17 cellular contexts compared by ENCODE assay signal in the genomic region with DNA sequence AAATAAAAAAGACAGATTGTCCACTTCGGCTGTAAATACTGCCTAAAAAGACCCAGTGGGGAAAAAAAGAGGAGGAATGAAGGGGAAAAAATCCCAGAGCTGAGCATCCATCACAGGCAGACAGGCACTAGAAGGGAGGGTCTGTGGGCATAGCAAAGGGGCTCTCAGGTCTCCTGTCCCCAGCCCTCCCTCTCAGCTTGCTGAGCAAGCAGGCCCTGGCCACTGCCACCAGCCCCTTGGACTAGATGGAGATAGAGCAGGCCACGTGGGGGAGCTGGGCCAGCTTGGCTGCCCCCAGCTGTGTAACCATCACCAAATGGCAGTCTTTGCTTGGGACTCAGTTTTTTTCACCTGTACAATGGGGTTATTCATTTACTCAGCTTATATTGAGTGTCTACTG.
"Had no signal": no experiment of that assay in that cellular context is flagged by ENCODE, and none has a peak within 500 bp of the region (broad histone marks: within the 10 kb centered on the region; RNA-seq: fewer than 3 reads in every experiment).

No MANE protein-coding gene starts in this region.

- H3K4me3 ChIP-seq: left ventricle myocardium inferior, prostate gland, right lobe of liver, testis, transverse colon had no signal

- DNase-seq: cortex of kidney; effector memory CD4-positive, alpha-beta T cell; islet precursor cell; left ventricle myocardium inferior; naive thymus-derived CD4-positive, alpha-beta T cell; nucleus accumbens; right lobe of liver; stimulated activated CD4-positive, alpha-beta T cell treated with anti-CD3 and anti-CD28 coated beads, Interleukin-4, amount 100 ng/mL, for 24 hours; stimulated activated naive B cell treated with anti-CD40 and anti-IgM and Interleukin-4, amounts not matched to agents 10 μg/mL and 1 μg/mL and 100 μg/mL, for 72 hours; stimulated activated naive CD8-positive, alpha-beta T cell treated with anti-CD3 and anti-CD28 coated beads, Interleukin-15, amount 100 ng/mL, for 72 hours; testis; transverse colon had no signal

- H3K36me3 ChIP-seq: left ventricle myocardium inferior, prostate gland, right lobe of liver, transverse colon had no signal

- H3K36me3 Mint-ChIP-seq: naive thymus-derived CD4-positive, alpha-beta T cell; stimulated activated naive B cell treated with anti-CD40 and anti-IgM and Interleukin-4, amounts not matched to agents 10 μg/mL and 1 μg/mL and 100 μg/mL, for 72 hours had no signal

- ATAC-seq: esophagus mucosa; naive thymus-derived CD4-positive, alpha-beta T cell; right lobe of liver; stimulated activated naive B cell treated with anti-CD40 and anti-IgM and Interleukin-4, amounts not matched to agents 10 μg/mL and 1 μg/mL and 100 μg/mL, for 72 hours; stimulated activated naive CD8-positive, alpha-beta T cell treated with anti-CD3 and anti-CD28 coated beads, Interleukin-15, amount 100 ng/mL, for 72 hours had no signal

- H3K27ac ChIP-seq: left ventricle myocardium inferior, parathyroid adenoma, prostate gland, right lobe of liver, testis, transverse colon had no signal

- H3K9ac ChIP-seq: parathyroid adenoma had no signal

- H3K4me1 ChIP-seq: parathyroid adenoma, prostate gland, right lobe of liver, testis, transverse colon had no signal

- H3K4me1 Mint-ChIP-seq: stimulated activated naive B cell treated with anti-CD40 and anti-IgM and Interleukin-4, amounts not matched to agents 10 μg/mL and 1 μg/mL and 100 μg/mL, for 72 hours; stimulated activated naive CD8-positive, alpha-beta T cell treated with anti-CD3 and anti-CD28 coated beads, Interleukin-15, amount 100 ng/mL, for 72 hours had no signal

- H3K4me3 Mint-ChIP-seq: naive thymus-derived CD4-positive, alpha-beta T cell; stimulated activated naive B cell treated with anti-CD40 and anti-IgM and Interleukin-4, amounts not matched to agents 10 μg/mL and 1 μg/mL and 100 μg/mL, for 72 hours; stimulated activated naive CD8-positive, alpha-beta T cell treated with anti-CD3 and anti-CD28 coated beads, Interleukin-15, amount 100 ng/mL, for 72 hours had no signal

- H3K27me3 ChIP-seq: right lobe of liver, testis, transverse colon had no signal

- H3K9me3 Mint-ChIP-seq: naive thymus-derived CD4-positive, alpha-beta T cell; stimulated activated naive B cell treated with anti-CD40 and anti-IgM and Interleukin-4, amounts not matched to agents 10 μg/mL and 1 μg/mL and 100 μg/mL, for 72 hours; stimulated activated naive CD8-positive, alpha-beta T cell treated with anti-CD3 and anti-CD28 coated beads, Interleukin-15, amount 100 ng/mL, for 72 hours had no signal

- H3K79me2 ChIP-seq: parathyroid adenoma had no signal

- H2AFZ ChIP-seq: parathyroid adenoma had no signal

- H3K9me3 ChIP-seq: left ventricle myocardium inferior, prostate gland, right lobe of liver, testis, transverse colon had no signal

- FAIRE-seq: endometrium, frontal cortex had no signal

- H3K27ac Mint-ChIP-seq: naive thymus-derived CD4-positive, alpha-beta T cell; stimulated activated naive B cell treated with anti-CD40 and anti-IgM and Interleukin-4, amounts not matched to agents 10 μg/mL and 1 μg/mL and 100 μg/mL, for 72 hours had no signal
